1 cellular context compared by ENCODE assay signal in genomic region chr13:95212962-95213850, GRCh38.
TF ChIP-seq lines count a peak whose summit lies in the region.

No MANE protein-coding gene starts in this region.

TF ChIP-seq in WTC11, 78 proteins besides CTCF, POLR2A, EP300 and RAD21 (continued from another document):
- TF ChIP-seq AFF4 (CRISPR knock-in tag; IDR thresholded peaks at IDR 0.05; ENCODE audit: borderline replicate concordance) (no peak), IRF1 (CRISPR knock-in tag; IDR thresholded peaks at IDR 0.05) (no peak), SOX15 (CRISPR knock-in tag; IDR thresholded peaks at IDR 0.05) (no peak), FOXK1 (CRISPR knock-in tag; IDR thresholded peaks at IDR 0.05) (no peak), ELF4 (CRISPR knock-in tag; IDR thresholded peaks at IDR 0.05; ENCODE audit: low read depth) (no peak), FOXJ3 (CRISPR knock-in tag; IDR thresholded peaks at IDR 0.05; ENCODE audit: borderline replicate concordance) (no peak), ATF2 (CRISPR knock-in tag; IDR thresholded peaks at IDR 0.05; ENCODE audit: borderline replicate concordance, low read depth) (no peak), GABPB1 (CRISPR knock-in tag; IDR thresholded peaks at IDR 0.05) (no peak), FOXP1 (CRISPR knock-in tag; IDR thresholded peaks at IDR 0.05; ENCODE audit: borderline replicate concordance) (no peak), ZNF281 (CRISPR knock-in tag; IDR thresholded peaks at IDR 0.05) (no peak), GRHL2 (CRISPR knock-in tag; IDR thresholded peaks at IDR 0.05; ENCODE audit: insufficient replicate concordance, severe bottlenecking) (no peak), STAT6 (CRISPR knock-in tag; conservative IDR thresholded peaks at IDR 0.05; ENCODE audit: low read depth) (no peak), FOXP4 (CRISPR knock-in tag; IDR thresholded peaks at IDR 0.05) (no peak), ZNF232 (CRISPR knock-in tag; IDR thresholded peaks at IDR 0.05) (no peak), ZMAT4 (CRISPR knock-in tag; IDR thresholded peaks at IDR 0.05) (no peak), ZNF416 (CRISPR knock-in tag; IDR thresholded peaks at IDR 0.05) (no peak), NR2C2 (CRISPR knock-in tag; IDR thresholded peaks at IDR 0.05) (no peak)
